1 cellular context compared by ENCODE assay signal in genomic region chr15:80173022-80173759, GRCh38.
TF ChIP-seq lines count a peak whose summit lies in the region.

No MANE protein-coding gene starts in this region.

TF ChIP-seq in K562, 482 proteins besides CTCF, POLR2A, EP300 and RAD21 (continued from another document):
- TF ChIP-seq ATF3 (IDR thresholded peaks at IDR 0.05) = peak; percentile 27; the same call in 1 of the 2 replicates
- no peak for TF ChIP-seq ATF3 (CRISPR knock-in tag; conservative IDR thresholded peaks at IDR 0.05)
- peak; percentile 91 for TF ChIP-seq CEBPG (CRISPR knock-in tag; IDR thresholded peaks at IDR 0.05)
- peak; percentile 89 to 94 for TF ChIP-seq CEBPG (tag; conservative IDR thresholded peaks at IDR 0.05 in 1 of 2, IDR thresholded peaks at IDR 0.05 in 1 of 2)
- TF ChIP-seq CEBPB (tag; IDR thresholded peaks at IDR 0.05) = peak; percentile 99
- TF ChIP-seq TFAP4 (CRISPR knock-in tag; IDR thresholded peaks at IDR 0.05; ENCODE audit: borderline replicate concordance) = peak; percentile 57; the same call in 1 of the 2 replicates
- TF ChIP-seq MEF2A (IDR thresholded peaks at IDR 0.05; ENCODE audit: control insufficient read depth, low read depth, low read length) = no peak
- no peak for TF ChIP-seq RFX5 (IDR thresholded peaks at IDR 0.05; ENCODE audit: low read depth, low read length)
- peak in 1 of 3 experiments; percentile 43 for TF ChIP-seq YY1 (IDR thresholded peaks at IDR 0.05; ENCODE audit: borderline replicate concordance in 1 of 3, control insufficient read depth in 1 of 3, extremely low read depth in 1 of 3, insufficient read depth in 3 of 3, insufficient read length in 1 of 3, insufficient replicate concordance in 2 of 3, low read depth in 1 of 3, low read length in 2 of 3)
- TF ChIP-seq ZNF232 (CRISPR knock-in tag; IDR thresholded peaks at IDR 0.05) = no peak
- TF ChIP-seq GTF2F1 (IDR thresholded peaks at IDR 0.05; ENCODE audit: low read depth, low read length) = no peak
- no peak for TF ChIP-seq E2F5 (CRISPR knock-in tag; IDR thresholded peaks at IDR 0.05)
- peak; percentile 29; the same call in 1 of the 2 replicates for TF ChIP-seq MYNN (IDR thresholded peaks at IDR 0.05)
- TF ChIP-seq MYNN (CRISPR knock-in tag; IDR thresholded peaks at IDR 0.05) = no peak
- TF ChIP-seq ZEB2 (IDR thresholded peaks at IDR 0.05) = peak; percentile 54; the same call in 1 of the 2 replicates
- TF ChIP-seq TAF1 (IDR thresholded peaks at IDR 0.05; ENCODE audit: control insufficient read depth, extremely low read depth, insufficient read depth, low read length, severe bottlenecking) = peak; percentile 17
- TF ChIP-seq NFE2 (IDR thresholded peaks at IDR 0.05; ENCODE audit: low read depth) = no peak
- no peak for TF ChIP-seq ATF2 (CRISPR knock-in tag; IDR thresholded peaks at IDR 0.05)
